8 cellular contexts compared by ENCODE assay signal in genomic region chr6:159106627-159107241, GRCh38.
DNase-seq lines count a peak whose midpoint lies in the region; ATAC-seq and TF ChIP-seq lines count a peak whose summit lies in the region.

No MANE protein-coding gene starts in this region.

- H3K36me3 ChIP-seq in rectal smooth muscle tissue (ENCODE audit: control insufficient read depth, insufficient read depth, low read length), result no peaks in the 10 kb centered on the region

- no peak overlapping the region for H3K27ac ChIP-seq in rectal smooth muscle tissue (ENCODE audit: low read depth, low read length)

- ATAC-seq in GM19438 (IDR thresholded peaks at IDR 0.05; ENCODE audit: low read depth, unreplicated experiment) (peak; percentile 79), HG03521 (IDR thresholded peaks at IDR 0.05; ENCODE audit: unreplicated experiment) (peak; percentile 88), Right ventricle myocardium superior (ENCODE audit: poor library complexity) (peak; percentile 78)

- peak overlapping the region; percentile 10 for H3K4me3 ChIP-seq in rectal smooth muscle tissue (ENCODE audit: low read length)

- DNase-seq in CMK (ENCODE audit: low read depth), result peak; percentile 59
- DNase-seq in activated T-helper 9 cell treated with anti-CD3 and anti-CD28 coated beads, Interleukin-2, amount 50 U/mL, for 16 hours (ENCODE audit: low read depth), result peak; percentile 82
- DNase-seq in Right ventricle myocardium superior, result peak; percentile 78
- DNase-seq in cortex of kidney (lab: John Stamatoyannopoulos, UW), result no peak

- H3K4me1 ChIP-seq in rectal smooth muscle tissue (ENCODE audit: control insufficient read depth, insufficient read depth, low read length), result no peaks in the 10 kb centered on the region

- no peak overlapping the region for H3K9ac ChIP-seq in rectal smooth muscle tissue (ENCODE audit: low read length)

- intact Hi-C loops in Right ventricle myocardium superior (cut with DNase I), result no loop called here

- peak; percentile 55 for TF ChIP-seq POLR2A in Raji (IDR thresholded peaks at IDR 0.05; ENCODE audit: insufficient read depth, low read depth, low read length)

- H3K27me3 ChIP-seq in rectal smooth muscle tissue (ENCODE audit: control insufficient read depth, insufficient read depth, low read length), result no peaks in the 10 kb centered on the region
